In genomic region chr20:64269604-64270411, GRCh38 we compare ENCODE assay signal across 15 cellular contexts. TPM values are rescaled to one million over a fixed set of nuclear protein-coding genes. Genes with fewer than 3 reads are reported as not detected.
DNase-seq lines count a peak whose midpoint lies in the region; ATAC-seq, FAIRE-seq and TF ChIP-seq lines count a peak whose summit lies in the region.
"Had no signal": no experiment of that assay in that cellular context is flagged by ENCODE, and none has a peak within 500 bp of the region (broad histone marks: within the 10 kb centered on the region; RNA-seq: fewer than 3 reads in every experiment).

No MANE protein-coding gene starts in this region.

- peaks cover 13% of the 10 kb centered on the region for H3K9me1 ChIP-seq in IMR-90 (ENCODE audit: insufficient read depth, low read length)

- H2BK5ac ChIP-seq in IMR-90 (ENCODE audit: low read depth, low read length, poor library complexity, severe bottlenecking) (no peak overlapping the region), H1 (ENCODE audit: low read depth, low read length) (peak overlapping the region; percentile 52; the same call in 1 of the 2 replicates), mesenchymal stem cell (ENCODE audit: low read depth, low read length, poor library complexity, severe bottlenecking) (no peak overlapping the region)

- H3K79me1 ChIP-seq in IMR-90 (ENCODE audit: low read depth in 1 of 2, low read length in 2 of 2) (peaks cover 9 to 15% of the 10 kb centered on the region in 2 experiments; a peak in 3 of 4 replicates), H1 (ENCODE audit: low read depth, low read length) (peaks cover 9% of the 10 kb centered on the region), mesenchymal stem cell (replicated peaks; ENCODE audit: low read length, poor library complexity, severe bottlenecking) (peaks cover 32% of the 10 kb centered on the region)

- H3K4me1 ChIP-seq in IMR-90 (ENCODE audit: control insufficient read depth, insufficient read depth, low read length) (no peaks in the 10 kb centered on the region; the same call in 1 of the 2 replicates), H1 (replicated peaks in 1 of 4; ENCODE audit: control insufficient read depth in 3 of 4, insufficient read depth in 4 of 4, low read length in 3 of 4) (peaks cover 0 to 3% (median under 1%) of the 10 kb centered on the region in 4 experiments; a peak in 2 of 7 replicates), mesenchymal stem cell (ENCODE audit: control insufficient read depth, insufficient read depth, low read depth, low read length) (peaks cover 12% of the 10 kb centered on the region)
- H3K4me1 ChIP-seq: Peyer's patch had no signal

- H3K27ac ChIP-seq in IMR-90 (ENCODE audit: insufficient read depth, low read length), result no peak overlapping the region
- H3K27ac ChIP-seq in H1 (ENCODE audit: low read depth, low read length), result no peak overlapping the region
- no peak overlapping the region for H3K27ac ChIP-seq in mesenchymal stem cell (ENCODE audit: low read length, poor library complexity, severe bottlenecking)
- H3K27ac ChIP-seq: Peyer's patch had no signal

- no peak overlapping the region for H3K56ac ChIP-seq in IMR-90 (ENCODE audit: extremely low read depth, insufficient read depth, low read length)
- no peak overlapping the region for H3K56ac ChIP-seq in H1 (replicated peaks; ENCODE audit: insufficient read length, low read depth, low read length)

- no peak for DNase-seq in IMR-90
- DNase-seq in H1 (ENCODE audit: low read depth in 1 of 2, low spot score in 2 of 2), result no peak
- no peak for DNase-seq in mesenchymal stem cell
- no peak for DNase-seq in type B pancreatic cell (ENCODE audit: extremely low spot score, unreplicated experiment)
- no peak for DNase-seq in LoVo (ENCODE audit: low spot score)
- DNase-seq in pons (ENCODE audit: low spot score), result no peak
- DNase-seq in NCI-H146 treated with DMSO at 0.1 percent for 48 hours (lab: John Stamatoyannopoulos, UW; ENCODE audit: unreplicated experiment), result no peak
- DNase-seq: CD8-positive, alpha-beta memory T cell; Kasumi-1; NCI-H1417 treated with DMSO at 0.1 percent for 48 hours; NCI-H2029 treated with DMSO at 0.1 percent for 48 hours; NCI-H510A treated with DMSO at 0.1 percent for 48 hours; Peyer's patch; SHP77 treated with DMSO at 0.1 percent for 48 hours had no signal

- TF ChIP-seq POLR2A in IMR-90 (IDR thresholded peaks at IDR 0.05; ENCODE audit: low read depth, low read length) (no peak), H1 (IDR thresholded peaks at IDR 0.05; ENCODE audit: control extremely low read depth in 1 of 2, low read depth in 2 of 2, low read length in 2 of 2) (no peak)

- H4K5ac ChIP-seq in IMR-90 (ENCODE audit: low read depth, low read length) (no peak overlapping the region), H1 (ENCODE audit: insufficient read length, low read depth, low read length) (no peak overlapping the region)

- no peaks in the 10 kb centered on the region for H3K27me3 Mint-ChIP-seq in type B pancreatic cell
- H3K27me3 Mint-ChIP-seq: CD8-positive, alpha-beta memory T cell had no signal

- in situ Hi-C loops in IMR-90 (cut with MboI; ENCODE audit: low sequenced_read_pairs), result no loop called here

- peaks cover 26% of the 10 kb centered on the region for H3K36me3 Mint-ChIP-seq in type B pancreatic cell

- no peak overlapping the region for H4K91ac ChIP-seq in IMR-90 (ENCODE audit: insufficient read depth, low read depth, low read length)
- H4K91ac ChIP-seq in H1 (replicated peaks; ENCODE audit: insufficient read length, low read length), result peak overlapping the region; percentile 29
- H4K91ac ChIP-seq in mesenchymal stem cell (ENCODE audit: low read length), result peak overlapping the region; percentile 3

- H3K79me2 ChIP-seq in H1 (ENCODE audit: control insufficient read depth in 1 of 2, insufficient read depth in 2 of 2, low read length in 2 of 2), result peaks cover 0 to 3% of the 10 kb centered on the region in 2 experiments; a peak in 1 of 4 replicates

- H3K4me1 Mint-ChIP-seq in type B pancreatic cell (ENCODE audit: unreplicated experiment), result no peaks in the 10 kb centered on the region

- H3K4me3 ChIP-seq in IMR-90 (ENCODE audit: insufficient read depth, low read depth, low read length) (no peak overlapping the region), H1 (ENCODE audit: extremely low read depth in 1 of 4, insufficient read depth in 2 of 4, low read depth in 3 of 4, low read length in 4 of 4) (no peak overlapping the region), mesenchymal stem cell (ENCODE audit: insufficient read depth in 1 of 2, low read depth in 1 of 2, low read length in 2 of 2) (peak overlapping the region in 1 of 2 experiments; percentile 0)
- H3K4me3 ChIP-seq: Peyer's patch had no signal

- intact Hi-C loops in IMR-90 (cut with micrococcal nuclease), result no loop called here

- H3K9ac ChIP-seq in IMR-90 (ENCODE audit: low read depth, low read length) (no peak overlapping the region), H1 (replicated peaks in 1 of 4; ENCODE audit: extremely low read depth in 1 of 4, low read depth in 3 of 4, low read length in 3 of 4) (no peak overlapping the region; a peak in 1 of 7 replicates), mesenchymal stem cell (ENCODE audit: low read length) (no peak overlapping the region)

- no peak for ATAC-seq in IMR-90 (ENCODE audit: low read depth)

- H3K9me3 ChIP-seq in IMR-90 (ENCODE audit: control insufficient read depth, insufficient read depth, low read length) (no peaks in the 10 kb centered on the region), H1 (ENCODE audit: insufficient read depth in 2 of 2, low read depth in 1 of 2, low read length in 1 of 2) (peaks cover 0 to 3% of the 10 kb centered on the region in 2 experiments; a peak in 1 of 4 replicates), mesenchymal stem cell (ENCODE audit: control insufficient read depth, low read length) (no peaks in the 10 kb centered on the region)
- H3K9me3 ChIP-seq: Peyer's patch had no signal

- no peak overlapping the region for H3K4me2 ChIP-seq in IMR-90 (ENCODE audit: low read depth, low read length)
- no peak overlapping the region for H3K4me2 ChIP-seq in H1 (ENCODE audit: insufficient read depth in 1 of 2, low read depth in 2 of 2, low read length in 2 of 2)
- no peak overlapping the region for H3K4me2 ChIP-seq in mesenchymal stem cell (ENCODE audit: low read length, poor library complexity, severe bottlenecking)

- no peak for TF ChIP-seq EP300 in H1 (IDR thresholded peaks at IDR 0.05; ENCODE audit: borderline replicate concordance in 1 of 2, low read depth in 2 of 2, low read length in 2 of 2)

- TF ChIP-seq RAD21 in IMR-90 (IDR thresholded peaks at IDR 0.05; ENCODE audit: low read length) (no peak), H1 (IDR thresholded peaks at IDR 0.05 in 1 of 2, conservative IDR thresholded peaks at IDR 0.05 in 1 of 2; ENCODE audit: low read depth in 2 of 2, low read length in 2 of 2) (no peak)

- H3K27me3 ChIP-seq in IMR-90 (ENCODE audit: control insufficient read depth, insufficient read depth, low read length) (no peaks in the 10 kb centered on the region), H1 (replicated peaks in 1 of 4; ENCODE audit: control insufficient read depth in 3 of 4, extremely low read depth in 1 of 4, insufficient read depth in 3 of 4, low read length in 3 of 4) (no peaks in the 10 kb centered on the region), mesenchymal stem cell (ENCODE audit: control insufficient read depth in 1 of 2, insufficient read depth in 1 of 2, low read length in 2 of 2) (no peaks in the 10 kb centered on the region)
- H3K27me3 ChIP-seq: Peyer's patch had no signal

- BruUV-seq in IMR-90 (replicated peaks; lab: Mats Ljungman, UMichigan), result no TSS peak

- no peak overlapping the region for H2BK120ac ChIP-seq in IMR-90 (ENCODE audit: low read depth, low read length)
- no peak overlapping the region for H2BK120ac ChIP-seq in H1 (replicated peaks; ENCODE audit: low read depth, low read length)
- H2BK120ac ChIP-seq in mesenchymal stem cell (ENCODE audit: low read depth, low read length), result no peak overlapping the region

- no peaks in the 10 kb centered on the region for H3K9me3 Mint-ChIP-seq in type B pancreatic cell
- H3K9me3 Mint-ChIP-seq: CD8-positive, alpha-beta memory T cell had no signal

- H3K14ac ChIP-seq in IMR-90 (replicated peaks; ENCODE audit: low read depth, low read length) (no peak overlapping the region), H1 (ENCODE audit: insufficient read length) (no peak overlapping the region), mesenchymal stem cell (ENCODE audit: low read length in 2 of 2) (peak overlapping the region in 1 of 2 experiments; percentile 42)

- POLR2A ChIA-PET in IMR-90 (lab: Charles Lee; ENCODE audit: unreplicated experiment), result no interaction called here
- POLR2A ChIA-PET in H1 (lab: Charles Lee; ENCODE audit: partially characterized antibody), result no interaction called here

- CTCF ChIA-PET in IMR-90 (lab: Yijun Ruan, JAX) (no interaction called here), H1 (lab: Charles Lee; ENCODE audit: partially characterized antibody) (no interaction called here)

- H4K20me1 ChIP-seq in IMR-90 (ENCODE audit: insufficient read depth, low read length) (0 out of 2 replicates have a peak, but pooled peaks cover 9% of the 10 kb centered on the region), H1 (replicated peaks in 1 of 2; ENCODE audit: control insufficient read depth in 1 of 2, insufficient read depth in 2 of 2, low read length in 2 of 2) (peaks cover 1 to 15% of the 10 kb centered on the region in 2 experiments)

- H3K23me2 ChIP-seq in H1 (ENCODE audit: low read depth, low read length), result peaks cover 2% of the 10 kb centered on the region; the same call in 1 of the 2 replicates

- no peak for FAIRE-seq in H1 (lab: Jason Lieb, UNC)
- FAIRE-seq: H54 had no signal

- H2AK5ac ChIP-seq in IMR-90 (ENCODE audit: low read depth, low read length) (no peak overlapping the region), H1 (ENCODE audit: low read depth, low read length) (no peak overlapping the region), mesenchymal stem cell (ENCODE audit: low read length, severe bottlenecking) (no peak overlapping the region)

- H2AFZ ChIP-seq in IMR-90 (replicated peaks; ENCODE audit: low read length, poor library complexity) (peak overlapping the region; percentile 17), H1 (ENCODE audit: low read length) (no peak overlapping the region), mesenchymal stem cell (ENCODE audit: low read depth, low read length) (no peak overlapping the region)

- no peak overlapping the region for H2BK20ac ChIP-seq in IMR-90 (ENCODE audit: low read depth, low read length)
- H2BK20ac ChIP-seq in H1 (ENCODE audit: low read length), result no peak overlapping the region

- no peak overlapping the region for H3K4me3 Mint-ChIP-seq in type B pancreatic cell
- H3K4me3 Mint-ChIP-seq: CD8-positive, alpha-beta memory T cell had no signal

- peak overlapping the region; percentile 4 for H3K27ac Mint-ChIP-seq in type B pancreatic cell

- H2BK15ac ChIP-seq in IMR-90 (ENCODE audit: low read depth, low read length), result no peak overlapping the region
- H2BK15ac ChIP-seq in H1 (ENCODE audit: low read length), result no peak overlapping the region
- H2BK15ac ChIP-seq in mesenchymal stem cell (ENCODE audit: low read depth, poor library complexity, severe bottlenecking), result no peak overlapping the region

- TF ChIP-seq CTCF in IMR-90 (conservative IDR thresholded peaks at IDR 0.05; ENCODE audit: low read depth, low read length), result no peak
- TF ChIP-seq CTCF in H1 (IDR thresholded peaks at IDR 0.05; ENCODE audit: control extremely low read depth in 1 of 3, insufficient read depth in 1 of 3, low read depth in 1 of 3, low read length in 3 of 3), result no peak
- no peak for TF ChIP-seq CTCF in type B pancreatic cell (conservative IDR thresholded peaks at IDR 0.05)

- WGBS in IMR-90 (ENCODE audit: extremely low coverage in 2 of 2, insufficient read length in 1 of 2), 2 experiments, result 99% methylated on average over 12 of the region's 53 CpGs; no CpG with 5 or more reads in 1 of the 2 experiments
- 93 to 100% methylated on average over 1 to 53 of the region's 53 CpGs for WGBS in H1 (ENCODE audit: extremely low coverage in 1 of 2, insufficient coverage in 1 of 2, insufficient read length in 1 of 2, insufficient replicate concordance in 2 of 2, low coverage in 1 of 2, low lambda C conversion rate in 2 of 2, missing lambda C conversion rate in 1 of 2), 2 experiments
- 98% methylated on average over 53 of the region's 53 CpGs for WGBS in mesenchymal stem cell

- H2BK12ac ChIP-seq in H1 (ENCODE audit: low read depth, low read length), result no peak overlapping the region
- no peak overlapping the region for H2BK12ac ChIP-seq in mesenchymal stem cell (ENCODE audit: low read length in 2 of 2)

- H4K8ac ChIP-seq in IMR-90 (ENCODE audit: low read depth in 2 of 2, low read length in 2 of 2) (no peak overlapping the region), H1 (ENCODE audit: extremely low read depth, insufficient read depth, low read length) (peak overlapping the region; percentile 14), mesenchymal stem cell (ENCODE audit: low read length) (no peak overlapping the region)

- H3K18ac ChIP-seq in IMR-90 (ENCODE audit: low read depth, low read length) (no peak overlapping the region), H1 (ENCODE audit: extremely low read depth, low read length) (no peak overlapping the region), mesenchymal stem cell (ENCODE audit: low read depth in 1 of 2, low read length in 2 of 2) (no peak overlapping the region)

- no peak overlapping the region for H3K23ac ChIP-seq in IMR-90 (ENCODE audit: low read depth, low read length)
- H3K23ac ChIP-seq in H1 (ENCODE audit: insufficient read length), result no peak overlapping the region
- H3K23ac ChIP-seq in mesenchymal stem cell (ENCODE audit: low read length in 2 of 2), result no peak overlapping the region

- H3K4ac ChIP-seq in IMR-90 (ENCODE audit: low read depth, low read length), result no peak overlapping the region
- H3K4ac ChIP-seq in H1 (replicated peaks; ENCODE audit: insufficient read length, low read depth, low read length), result no peak overlapping the region
- H3K4ac ChIP-seq in mesenchymal stem cell (ENCODE audit: low read depth in 1 of 2, low read length in 2 of 2), result no peak overlapping the region

- H3K36me3 ChIP-seq in IMR-90 (ENCODE audit: control insufficient read depth, insufficient read depth, low read length) (peaks cover 17% of the 10 kb centered on the region), H1 (ENCODE audit: control insufficient read depth in 2 of 4, insufficient read depth in 4 of 4, low read length in 3 of 4) (peaks cover 0 to 6% (median 2%) of the 10 kb centered on the region in 4 experiments; a peak in 3 of 8 replicates), mesenchymal stem cell (ENCODE audit: control insufficient read depth in 1 of 2, insufficient read depth in 2 of 2, low read depth in 1 of 2, low read length in 2 of 2) (peaks cover 30 to 49% of the 10 kb centered on the region in 2 experiments)

- H2AK9ac ChIP-seq in IMR-90 (replicated peaks; ENCODE audit: low read depth, low read length, poor library complexity), result peak overlapping the region; percentile 35

- dilution Hi-C loops in IMR-90 (cut with HindIII; ENCODE audit: low sequenced_read_pairs, unreplicated experiment), result no loop called here

RNA-seq across cellular contexts. Expression of gene PCMTD2, which starts 14.3 kb away (rescaled TPM):
- 28.3 and 30.3 TPM in 2 replicates for total RNA-seq in IMR-90 (2012; rRNA removed)
- 20.2 and 23.6 TPM in 2 replicates for polyA plus RNA-seq in IMR-90 (2012; rRNA removed)
- polyA plus RNA-seq in IMR-90 (2012; cell fraction: cytosol; rRNA removed), result 14.9 and 15.2 TPM in 2 replicates
- polyA plus RNA-seq in IMR-90 (2012; cell fraction: nucleus; rRNA removed; ENCODE audit: low replicate concordance), result 27.5 and 126 TPM in 2 replicates
- 55.1 and 57.8 TPM in 2 replicates for total RNA-seq in H1 (2021; fragmentation: NEBNext Ultra II Directional; extraction: Animal tissue kit (Norgen Biotek cat#: 25700))
- polyA plus RNA-seq in H1 (2011; rRNA removed), result 21.4 and 24.6 TPM in 2 replicates
- 44.6 TPM for polyA plus RNA-seq in H1 (2011; cell fraction: cytosol; rRNA removed)
- 23.3 TPM for polyA plus RNA-seq in H1 (2011; cell fraction: nucleus; rRNA removed)
- polyA plus RNA-seq in H1 (2012, experiment 1 of 2), result 39.3 to 55.1 TPM (median 48.2 TPM) in 4 replicates
- 3.9 TPM for polyA plus RNA-seq in H1 (2012, experiment 2 of 2)
- 28.9 TPM for polyA plus RNA-seq in H1 (2013, experiment 1 of 2)
- 28.7 TPM for polyA plus RNA-seq in H1 (2013, experiment 2 of 2)
- polyA minus RNA-seq in H1 (2011; rRNA and poly(A)+ RNA removed), result 33.6 and 34.0 TPM in 2 replicates
- 25.6 TPM for polyA minus RNA-seq in H1 (2011; cell fraction: cytosol; rRNA and poly(A)+ RNA removed)
- polyA minus RNA-seq in H1 (2011; cell fraction: nucleus; rRNA and poly(A)+ RNA removed), result 23.9 TPM
- 19.4 TPM for polyA plus RNA-seq in mesenchymal stem cell (2013, experiment 1 of 2)
- 22.8 TPM for polyA plus RNA-seq in mesenchymal stem cell (2013, experiment 2 of 2)
- 85.1 and 101 TPM in 2 replicates for total RNA-seq in type B pancreatic cell (ENCODE audit: low replicate concordance)
